2 cellular contexts compared by ENCODE assay signal in genomic region chr12:50326636-50327284, GRCh38.
TF ChIP-seq lines count a peak whose summit lies in the region.

No MANE protein-coding gene starts in this region.

TF ChIP-seq in GM23338, 12 proteins besides CTCF, POLR2A, EP300 and RAD21 (continued from another document):
- no peak for TF ChIP-seq REST (IDR thresholded peaks at IDR 0.05; ENCODE audit: unreplicated experiment)
- no peak for TF ChIP-seq ZNF462 (CRISPR knock-in tag; IDR thresholded peaks at IDR 0.05)
- TF ChIP-seq EZH2 (IDR thresholded peaks at IDR 0.05; ENCODE audit: low read depth, unreplicated experiment): no peak
- no peak for TF ChIP-seq CREB1 (CRISPR knock-in tag; IDR thresholded peaks at IDR 0.05; ENCODE audit: low read depth)

TF ChIP-seq in WTC11, 78 proteins besides CTCF, POLR2A, EP300 and RAD21 (continued from another document):
- TF ChIP-seq RORB (CRISPR knock-in tag; IDR thresholded peaks at IDR 0.05): no peak
- TF ChIP-seq ETV6 (CRISPR knock-in tag; IDR thresholded peaks at IDR 0.05): no peak
- TF ChIP-seq FOXK1 (CRISPR knock-in tag; IDR thresholded peaks at IDR 0.05): no peak
- TF ChIP-seq CDX4 (CRISPR knock-in tag; IDR thresholded peaks at IDR 0.05; ENCODE audit: borderline replicate concordance): no peak
- no peak for TF ChIP-seq E2F1 (CRISPR knock-in tag; IDR thresholded peaks at IDR 0.05)
- no peak for TF ChIP-seq ZSCAN18 (CRISPR knock-in tag; IDR thresholded peaks at IDR 0.05)
- TF ChIP-seq ZMAT4 (CRISPR knock-in tag; IDR thresholded peaks at IDR 0.05): no peak
- TF ChIP-seq AR (CRISPR knock-in tag; IDR thresholded peaks at IDR 0.05): no peak
